Comparison of ENCODE assay signal across 12 cellular contexts in the genomic region with DNA sequence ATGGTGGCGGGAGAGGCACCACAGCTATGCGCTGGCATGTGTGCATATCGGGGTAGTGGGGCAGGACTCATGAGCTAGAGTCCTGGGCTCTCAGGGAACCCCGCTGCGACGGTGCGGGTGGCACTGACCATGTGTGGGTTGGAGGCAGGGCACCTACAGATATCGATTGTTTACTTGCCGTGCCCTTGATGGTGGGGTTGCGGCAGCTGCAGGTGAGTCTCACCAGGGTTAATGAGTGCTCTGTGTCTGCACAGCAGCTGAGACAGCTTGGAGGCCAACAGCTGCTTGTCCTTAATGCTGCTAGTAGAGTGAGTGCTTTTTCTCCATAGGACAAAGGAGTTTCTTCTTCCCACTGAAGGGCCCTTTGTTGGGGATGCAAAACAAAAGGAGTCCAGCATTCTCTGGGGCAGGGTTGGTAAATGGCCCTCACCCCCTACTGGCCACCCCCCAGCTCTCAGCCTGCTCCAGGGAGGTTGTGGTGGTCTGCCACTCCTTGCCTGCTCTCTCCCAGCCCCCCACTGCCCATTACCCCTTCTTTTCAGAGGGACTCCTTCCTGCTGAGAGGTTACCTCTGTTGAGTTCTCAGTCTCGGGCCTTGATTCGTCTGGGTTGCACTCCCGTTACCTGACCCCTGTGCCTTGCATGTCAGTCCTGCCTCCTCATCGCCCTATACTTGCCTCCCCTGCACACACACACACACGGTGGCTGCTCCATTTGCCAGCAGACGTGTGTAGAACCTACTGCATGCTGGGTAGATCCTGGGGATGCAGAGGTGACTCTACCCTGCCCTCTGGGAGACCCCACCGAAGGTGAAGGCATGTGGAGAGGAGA. TPM values are rescaled to one million over a fixed set of nuclear protein-coding genes. Genes with fewer than 3 reads are reported as not detected.
DNase-seq lines count a peak whose midpoint lies in the region; ATAC-seq and TF ChIP-seq lines count a peak whose summit lies in the region.
"Had no signal": no experiment of that assay in that cellular context is flagged by ENCODE, and none has a peak within 500 bp of the region (broad histone marks: within the 10 kb centered on the region; RNA-seq: fewer than 3 reads in every experiment).

No MANE protein-coding gene starts in this region.

- H3K27ac Mint-ChIP-seq in stimulated activated naive CD8-positive, alpha-beta T cell treated with anti-CD3 and anti-CD28 coated beads, Interleukin-15, amount 100 ng/mL, for 72 hours, result peak overlapping the region; percentile 59 to 87
- peak overlapping the region; percentile 39 for H3K27ac Mint-ChIP-seq in T-helper 17 cell
- peak overlapping the region; percentile 57 for H3K27ac Mint-ChIP-seq in type B pancreatic cell
- H3K27ac Mint-ChIP-seq: activated naive CD8-positive, alpha-beta T cell treated with anti-CD3 and anti-CD28 coated beads for 36 hours had no signal

- 66 to 81% (median 76%) methylated on average over 17 of the region's 17 CpGs for whole genome bisulfite sequencing in psoas muscle, 3 donors

- H3K27me3 ChIP-seq in psoas muscle (ENCODE audit: insufficient read depth in 3 of 3, low read length in 2 of 3), result no peaks in the 10 kb centered on the region

- ATAC-seq in stimulated activated naive CD8-positive, alpha-beta T cell treated with anti-CD3 and anti-CD28 coated beads, Interleukin-15, amount 100 ng/mL, for 72 hours, result no peak
- no peak for ATAC-seq in stimulated activated naive CD8-positive, alpha-beta T cell treated with anti-CD3 and anti-CD28 coated beads, Interleukin-15, Interleukin-2, amounts not matched to agents 100 U/mL and 50 U/mL, for 24 hours
- ATAC-seq in T-helper 17 cell (no peak), HG02870 (IDR thresholded peaks at IDR 0.05; ENCODE audit: unreplicated experiment) (no peak), psoas muscle (no peak)
- ATAC-seq: Right ventricle myocardium inferior had no signal

- H3K9me3 ChIP-seq in T-helper 17 cell (ENCODE audit: control insufficient read depth, low read length, poor library complexity, severe bottlenecking) (no peaks in the 10 kb centered on the region), psoas muscle (no peaks in the 10 kb centered on the region)

- DNase-seq in stimulated activated naive CD8-positive, alpha-beta T cell treated with anti-CD3 and anti-CD28 coated beads, Interleukin-15, amount 100 ng/mL, for 72 hours, result no peak
- no peak for DNase-seq in stimulated activated naive CD8-positive, alpha-beta T cell treated with anti-CD3 and anti-CD28 coated beads, Interleukin-15, Interleukin-2, amounts not matched to agents 100 U/mL and 50 U/mL, for 24 hours
- DNase-seq in T-helper 17 cell (no peak), medulla oblongata (ENCODE audit: extremely low spot score) (peak; percentile 91), type B pancreatic cell (ENCODE audit: extremely low spot score, unreplicated experiment) (no peak), psoas muscle (no peak)
- DNase-seq in stimulated activated CD4-positive, alpha-beta T cell treated with anti-CD3 and anti-CD28 coated beads, Interleukin-15, amount 100 ng/mL, for 24 hours, result no peak
- DNase-seq: activated naive CD8-positive, alpha-beta T cell treated with anti-CD3 and anti-CD28 coated beads for 36 hours; effector CD8-positive, alpha-beta T cell; KG1 had no signal

- no peaks in the 10 kb centered on the region for H3K36me3 Mint-ChIP-seq in T-helper 17 cell (ENCODE audit: low read depth)
- H3K36me3 Mint-ChIP-seq in type B pancreatic cell, result no peaks in the 10 kb centered on the region
- H3K36me3 Mint-ChIP-seq: activated naive CD8-positive, alpha-beta T cell treated with anti-CD3 and anti-CD28 coated beads for 36 hours had no signal

- no peaks in the 10 kb centered on the region for H3K9me3 Mint-ChIP-seq in stimulated activated naive CD8-positive, alpha-beta T cell treated with anti-CD3 and anti-CD28 coated beads, Interleukin-15, amount 100 ng/mL, for 72 hours
- H3K9me3 Mint-ChIP-seq in type B pancreatic cell, result no peaks in the 10 kb centered on the region
- H3K9me3 Mint-ChIP-seq: activated naive CD8-positive, alpha-beta T cell treated with anti-CD3 and anti-CD28 coated beads for 36 hours had no signal

- TF ChIP-seq CTCF in type B pancreatic cell (conservative IDR thresholded peaks at IDR 0.05), result no peak
- no peak for TF ChIP-seq CTCF in psoas muscle (IDR thresholded peaks at IDR 0.05)

- H3K4me1 Mint-ChIP-seq in stimulated activated naive CD8-positive, alpha-beta T cell treated with anti-CD3 and anti-CD28 coated beads, Interleukin-15, amount 100 ng/mL, for 72 hours, result peaks cover 61% of the 10 kb centered on the region
- H3K4me1 Mint-ChIP-seq in T-helper 17 cell (peaks cover 39% of the 10 kb centered on the region), type B pancreatic cell (ENCODE audit: unreplicated experiment) (peaks cover 25% of the 10 kb centered on the region)

- H3K27me3 Mint-ChIP-seq in stimulated activated naive CD8-positive, alpha-beta T cell treated with anti-CD3 and anti-CD28 coated beads, Interleukin-15, amount 100 ng/mL, for 72 hours, result no peaks in the 10 kb centered on the region
- no peaks in the 10 kb centered on the region for H3K27me3 Mint-ChIP-seq in T-helper 17 cell
- H3K27me3 Mint-ChIP-seq in type B pancreatic cell, result no peaks in the 10 kb centered on the region
- H3K27me3 Mint-ChIP-seq: activated naive CD8-positive, alpha-beta T cell treated with anti-CD3 and anti-CD28 coated beads for 36 hours had no signal

- no peak overlapping the region for H3K4me3 ChIP-seq in psoas muscle

- intact Hi-C loops in psoas muscle (cut with DNase I), result loop anchor here in 1 of 2 donors (5.0 kb wide), 1 partner anchor 50 kb away; no protein-coding TSS in a partner anchor

- no peak overlapping the region for H3K27ac ChIP-seq in psoas muscle

- no peak overlapping the region for H3K4me3 Mint-ChIP-seq in stimulated activated naive CD8-positive, alpha-beta T cell treated with anti-CD3 and anti-CD28 coated beads, Interleukin-15, amount 100 ng/mL, for 72 hours
- H3K4me3 Mint-ChIP-seq in T-helper 17 cell, result no peak overlapping the region
- peak overlapping the region; percentile 36 for H3K4me3 Mint-ChIP-seq in type B pancreatic cell
- H3K4me3 Mint-ChIP-seq: activated naive CD8-positive, alpha-beta T cell treated with anti-CD3 and anti-CD28 coated beads for 36 hours had no signal

- no peaks in the 10 kb centered on the region for H3K36me3 ChIP-seq in psoas muscle (ENCODE audit: insufficient read depth in 1 of 2, low read depth in 1 of 2)

- H3K4me1 ChIP-seq in psoas muscle, result peaks cover 30% of the 10 kb centered on the region

RNA-seq across cellular contexts. Expression of a gene that starts 52.8 kb away (rescaled TPM):
- total RNA-seq in T-helper 17 cell, result 10 to 100 TPM; 49.1 to 55.2 TPM
- 55.9 and 56.9 TPM in 2 replicates for total RNA-seq in type B pancreatic cell (ENCODE audit: low replicate concordance)
- total RNA-seq in psoas muscle, result 10 to 100 TPM; 32.7 to 45.5 (median 35.6) TPM
- polyA plus RNA-seq in psoas muscle, result 10 to 100 TPM; 14.7 to 44.3 (median 17.7) TPM
